ENCODE assay signal across 15 cellular contexts in the genomic region with DNA sequence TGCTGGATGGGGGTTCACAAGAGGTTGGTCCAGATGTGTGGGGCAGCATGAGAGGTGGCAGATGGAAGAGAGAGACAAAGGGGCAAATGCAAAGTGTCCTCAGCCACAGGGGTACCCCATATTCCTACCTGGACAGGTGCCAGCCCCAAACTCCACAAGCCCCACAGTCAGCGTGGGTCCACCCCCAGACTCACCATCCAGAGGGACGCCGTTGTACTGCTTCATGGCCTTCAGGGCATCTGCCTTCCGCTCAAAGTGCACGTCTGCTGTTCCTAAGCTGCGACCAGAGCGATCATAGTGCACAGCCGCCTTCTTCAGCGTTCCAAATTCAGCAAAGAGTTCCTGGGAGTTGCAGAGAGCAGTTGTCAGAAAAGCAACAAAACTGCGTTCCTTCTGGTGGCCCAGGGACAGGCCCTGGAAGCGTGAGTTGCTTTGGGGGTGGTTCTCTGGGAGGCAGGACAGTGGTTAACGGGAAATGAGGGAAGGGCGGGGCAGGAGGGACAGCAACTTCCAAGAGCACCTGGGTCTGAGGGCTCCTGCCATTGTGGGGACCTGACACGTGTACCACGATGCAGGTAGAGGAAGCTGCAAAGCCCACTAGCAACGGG. TPM values are rescaled to one million over a fixed set of nuclear protein-coding genes. Genes with fewer than 3 reads are reported as not detected.
DNase-seq lines count a peak whose midpoint lies in the region; ATAC-seq, FAIRE-seq and TF ChIP-seq lines count a peak whose summit lies in the region.
"Had no signal": no experiment of that assay in that cellular context is flagged by ENCODE, and none has a peak within 500 bp of the region (broad histone marks: within the 10 kb centered on the region; RNA-seq: fewer than 3 reads in every experiment).

No MANE protein-coding gene starts in this region.

- H3K4me3 ChIP-seq in OCI-LY7 (ENCODE audit: low read depth, low read length, poor library complexity, severe bottlenecking) (no peak overlapping the region), H1 (ENCODE audit: extremely low read depth in 1 of 4, insufficient read depth in 2 of 4, low read depth in 3 of 4, low read length in 4 of 4) (no peak overlapping the region), body of pancreas (no peak overlapping the region)

- no peak overlapping the region for H2BK5ac ChIP-seq in H1 (ENCODE audit: low read depth, low read length)

- CTCF ChIA-PET in OCI-LY7 (lab: Charles Lee; ENCODE audit: unreplicated experiment) (no interaction called here), H1 (lab: Charles Lee; ENCODE audit: partially characterized antibody) (interaction anchor here (1.0 to 1.5 kb wide), 2 partner anchors 19 to 45 kb away, joined by 3 to 4 read pairs; no protein-coding TSS in a partner anchor)

- no peak for FAIRE-seq in H1 (lab: Jason Lieb, UNC)
- FAIRE-seq: G401.6, keratinocyte had no signal

- H4K91ac ChIP-seq in H1 (replicated peaks; ENCODE audit: insufficient read length, low read length) = no peak overlapping the region

- no peak overlapping the region for H2AK5ac ChIP-seq in H1 (ENCODE audit: low read depth, low read length)

- TF ChIP-seq CTCF in OCI-LY7 (conservative IDR thresholded peaks at IDR 0.05; ENCODE audit: low read length) (no peak), H1 (IDR thresholded peaks at IDR 0.05; ENCODE audit: control extremely low read depth in 1 of 3, insufficient read depth in 1 of 3, low read depth in 1 of 3, low read length in 3 of 3) (no peak), body of pancreas (IDR thresholded peaks at IDR 0.05) (no peak)

- no peak overlapping the region for H3K18ac ChIP-seq in H1 (ENCODE audit: extremely low read depth, low read length)

- H2AFZ ChIP-seq in OCI-LY7 (ENCODE audit: low read length) (no peak overlapping the region), H1 (ENCODE audit: low read length) (no peak overlapping the region)

- no TSS peak for BruUV-seq in OCI-LY7 (replicated peaks; lab: Mats Ljungman, UMichigan)

- no peak overlapping the region for H3K23ac ChIP-seq in H1 (ENCODE audit: insufficient read length)

- H4K8ac ChIP-seq in H1 (ENCODE audit: extremely low read depth, insufficient read depth, low read length) = peak overlapping the region; percentile 45; the same call in 1 of the 2 replicates

- H3K56ac ChIP-seq in H1 (replicated peaks; ENCODE audit: insufficient read length, low read depth, low read length) = no peak overlapping the region

- H3K27me3 Mint-ChIP-seq in activated naive CD4-positive, alpha-beta T cell treated with anti-CD3 and anti-CD28 coated beads, Interleukin-2, amount 50 U/mL, for 24 hours = no peaks in the 10 kb centered on the region

- H3K36me3 Mint-ChIP-seq in activated naive CD4-positive, alpha-beta T cell treated with anti-CD3 and anti-CD28 coated beads, Interleukin-2, amount 50 U/mL, for 24 hours = peaks cover 15% of the 10 kb centered on the region
- H3K36me3 Mint-ChIP-seq in stimulated activated effector memory CD8-positive, alpha-beta T cell treated with anti-CD3 and anti-CD28 coated beads, Interleukin-12 subunit alpha, Interleukin-12 subunit beta, amount 100 ng/mL, for 72 hours = peaks cover 90% of the 10 kb centered on the region

- peaks cover 28% of the 10 kb centered on the region for H3K4me1 ChIP-seq in OCI-LY7 (ENCODE audit: insufficient read depth, low read length, poor library complexity, severe bottlenecking)
- H3K4me1 ChIP-seq in H1 (replicated peaks in 1 of 4; ENCODE audit: control insufficient read depth in 3 of 4, insufficient read depth in 4 of 4, low read length in 3 of 4) = peaks cover 0 to 3% (median 2%) of the 10 kb centered on the region in 4 experiments; a peak in 5 of 7 replicates
- H3K4me1 ChIP-seq in body of pancreas = peaks cover 26% of the 10 kb centered on the region

- peaks cover 21% of the 10 kb centered on the region for H3K4me1 Mint-ChIP-seq in activated naive CD4-positive, alpha-beta T cell treated with anti-CD3 and anti-CD28 coated beads, Interleukin-2, amount 50 U/mL, for 24 hours
- peaks cover 33% of the 10 kb centered on the region for H3K4me1 Mint-ChIP-seq in stimulated activated effector memory CD8-positive, alpha-beta T cell treated with anti-CD3 and anti-CD28 coated beads, Interleukin-12 subunit alpha, Interleukin-12 subunit beta, amount 100 ng/mL, for 72 hours

- no peak overlapping the region for H3K9ac ChIP-seq in H1 (replicated peaks in 1 of 4; ENCODE audit: extremely low read depth in 1 of 4, low read depth in 3 of 4, low read length in 3 of 4)

- no peak overlapping the region for H3K14ac ChIP-seq in H1 (ENCODE audit: insufficient read length)

- H3K9me3 ChIP-seq in OCI-LY7 (ENCODE audit: low read length) = no peaks in the 10 kb centered on the region
- H3K9me3 ChIP-seq in H1 (ENCODE audit: insufficient read depth in 2 of 2, low read depth in 1 of 2, low read length in 1 of 2) = no peaks in the 10 kb centered on the region
- no peaks in the 10 kb centered on the region for H3K9me3 ChIP-seq in body of pancreas

- H4K20me1 ChIP-seq in OCI-LY7 (ENCODE audit: insufficient read depth, low read length) = peaks cover 22% of the 10 kb centered on the region
- H4K20me1 ChIP-seq in H1 (replicated peaks in 1 of 2; ENCODE audit: control insufficient read depth in 1 of 2, insufficient read depth in 2 of 2, low read length in 2 of 2) = peaks cover 19 to 26% of the 10 kb centered on the region in 2 experiments

- TF ChIP-seq EP300 in H1 (IDR thresholded peaks at IDR 0.05; ENCODE audit: borderline replicate concordance in 1 of 2, low read depth in 2 of 2, low read length in 2 of 2) = no peak

- H3K36me3 ChIP-seq in OCI-LY7 (ENCODE audit: insufficient read depth, low read length) (peaks cover 69% of the 10 kb centered on the region), H1 (ENCODE audit: control insufficient read depth in 2 of 4, insufficient read depth in 4 of 4, low read length in 3 of 4) (peaks cover 32 to 49% (median 36%) of the 10 kb centered on the region in 4 experiments), body of pancreas (replicated peaks in 1 of 2; ENCODE audit: insufficient read depth in 1 of 2, low read depth in 2 of 2) (peaks cover 6 to 13% of the 10 kb centered on the region in 2 donors)

- H4K5ac ChIP-seq in H1 (ENCODE audit: insufficient read length, low read depth, low read length) = no peak overlapping the region

- no peaks in the 10 kb centered on the region for H3K9me2 ChIP-seq in OCI-LY7 (ENCODE audit: insufficient read depth, low read length)

- no peak overlapping the region for H3K4ac ChIP-seq in H1 (replicated peaks; ENCODE audit: insufficient read length, low read depth, low read length)

- WGBS in H1 (ENCODE audit: extremely low coverage in 1 of 2, insufficient coverage in 1 of 2, insufficient read length in 1 of 2, insufficient replicate concordance in 2 of 2, low coverage in 1 of 2, low lambda C conversion rate in 2 of 2, missing lambda C conversion rate in 1 of 2), 2 experiments = 90% methylated on average over 16 of the region's 16 CpGs; no CpG with 5 or more reads in 1 of the 2 experiments
- 91 to 93% methylated on average over 16 of the region's 16 CpGs for WGBS in body of pancreas, 2 donors

- H2BK120ac ChIP-seq in H1 (replicated peaks; ENCODE audit: low read depth, low read length) = no peak overlapping the region

- H3K27me3 ChIP-seq in H1 (replicated peaks in 1 of 4; ENCODE audit: control insufficient read depth in 3 of 4, extremely low read depth in 1 of 4, insufficient read depth in 3 of 4, low read length in 3 of 4) (no peaks in the 10 kb centered on the region), body of pancreas (no peaks in the 10 kb centered on the region)

- peak overlapping the region; percentile 39; the same call in 1 of the 2 replicates for H2BK12ac ChIP-seq in H1 (ENCODE audit: low read depth, low read length)

- no peak for DNase-seq in activated naive CD4-positive, alpha-beta T cell treated with anti-CD3 and anti-CD28 coated beads, Interleukin-2, amount 50 U/mL, for 16 hours
- DNase-seq in OCI-LY7 (ENCODE audit: low spot score) = no peak
- no peak for DNase-seq in H1 (ENCODE audit: low read depth in 1 of 2, low spot score in 2 of 2)
- no peak for DNase-seq in stimulated activated effector memory CD8-positive, alpha-beta T cell treated with anti-CD3 and anti-CD28 coated beads, Interleukin-12 subunit alpha, Interleukin-12 subunit beta, amount 100 ng/mL, for 72 hours (ENCODE audit: low spot score in 2 of 2)
- DNase-seq in NCI-H526 treated with DMSO at 0.1 percent for 48 hours (lab: John Stamatoyannopoulos, UW) = no peak
- no peak for DNase-seq in HCEC 1CT
- no peak for DNase-seq in body of pancreas
- DNase-seq: AML-193, NCI-H446 treated with DMSO at 0.1 percent for 48 hours, Right ventricle myocardium superior, WERI-Rb-1 had no signal

- peak overlapping the region; percentile 89 for H3K4me3 Mint-ChIP-seq in activated naive CD4-positive, alpha-beta T cell treated with anti-CD3 and anti-CD28 coated beads, Interleukin-2, amount 50 U/mL, for 24 hours
- peak overlapping the region; percentile 82 for H3K4me3 Mint-ChIP-seq in stimulated activated effector memory CD8-positive, alpha-beta T cell treated with anti-CD3 and anti-CD28 coated beads, Interleukin-12 subunit alpha, Interleukin-12 subunit beta, amount 100 ng/mL, for 72 hours

- intact Hi-C loops in OCI-LY7 (cut with micrococcal nuclease; ENCODE audit: unreplicated experiment) (no loop called here), body of pancreas (cut with DNase I) (no loop called here)

- H2BK20ac ChIP-seq in H1 (ENCODE audit: low read length) = no peak overlapping the region

- no peaks in the 10 kb centered on the region for H3K9me3 Mint-ChIP-seq in activated naive CD4-positive, alpha-beta T cell treated with anti-CD3 and anti-CD28 coated beads, Interleukin-2, amount 50 U/mL, for 24 hours
- no peaks in the 10 kb centered on the region for H3K9me3 Mint-ChIP-seq in stimulated activated effector memory CD8-positive, alpha-beta T cell treated with anti-CD3 and anti-CD28 coated beads, Interleukin-12 subunit alpha, Interleukin-12 subunit beta, amount 100 ng/mL, for 72 hours

- H2BK15ac ChIP-seq in H1 (ENCODE audit: low read length) = no peak overlapping the region

- peak overlapping the region; percentile 92; the same call in 1 of the 2 replicates for H3K4me2 ChIP-seq in OCI-LY7 (ENCODE audit: low read length)
- no peak overlapping the region for H3K4me2 ChIP-seq in H1 (ENCODE audit: insufficient read depth in 1 of 2, low read depth in 2 of 2, low read length in 2 of 2)

- POLR2A ChIA-PET in OCI-LY7 (lab: Charles Lee) = no interaction called here
- POLR2A ChIA-PET in H1 (lab: Charles Lee; ENCODE audit: partially characterized antibody) = interaction anchor here (0.6 to 12.3 kb wide), 10 partner anchors 12 to 181 kb away, joined by 3 to 151 read pairs (median 3); partner anchors contain the start of gene ARHGDIA

- no peak overlapping the region for H3K27ac ChIP-seq in OCI-LY7 (ENCODE audit: low read depth, low read length, poor library complexity, severe bottlenecking)
- no peak overlapping the region for H3K27ac ChIP-seq in H1 (ENCODE audit: low read depth, low read length)
- H3K27ac ChIP-seq in body of pancreas = no peak overlapping the region
- H3K27ac ChIP-seq: WERI-Rb-1 had no signal

- H3K23me2 ChIP-seq in H1 (ENCODE audit: low read depth, low read length) = peaks cover 5% of the 10 kb centered on the region; the same call in 1 of the 2 replicates

- peaks cover 18% of the 10 kb centered on the region for H3K79me1 ChIP-seq in H1 (ENCODE audit: low read depth, low read length)

- peak overlapping the region; percentile 59 for H3K27ac Mint-ChIP-seq in activated naive CD4-positive, alpha-beta T cell treated with anti-CD3 and anti-CD28 coated beads, Interleukin-2, amount 50 U/mL, for 24 hours
- peak overlapping the region; percentile 79 for H3K27ac Mint-ChIP-seq in stimulated activated effector memory CD8-positive, alpha-beta T cell treated with anti-CD3 and anti-CD28 coated beads, Interleukin-12 subunit alpha, Interleukin-12 subunit beta, amount 100 ng/mL, for 72 hours

- no peak for ATAC-seq in stimulated activated effector memory CD8-positive, alpha-beta T cell treated with anti-CD3 and anti-CD28 coated beads, Interleukin-12 subunit alpha, Interleukin-12 subunit beta, amount 100 ng/mL, for 72 hours
- no peak for ATAC-seq in body of pancreas

- peaks cover 63% of the 10 kb centered on the region for H3K79me2 ChIP-seq in OCI-LY7 (ENCODE audit: insufficient read depth, low read depth, low read length)
- H3K79me2 ChIP-seq in H1 (ENCODE audit: control insufficient read depth in 1 of 2, insufficient read depth in 2 of 2, low read length in 2 of 2) = peaks cover 8 to 41% of the 10 kb centered on the region in 2 experiments

- TF ChIP-seq RAD21 in H1 (IDR thresholded peaks at IDR 0.05 in 1 of 2, conservative IDR thresholded peaks at IDR 0.05 in 1 of 2; ENCODE audit: low read depth in 2 of 2, low read length in 2 of 2) = no peak

- TF ChIP-seq POLR2A in H1 (IDR thresholded peaks at IDR 0.05; ENCODE audit: control extremely low read depth in 1 of 2, low read depth in 2 of 2, low read length in 2 of 2) (peak in 1 of 2 experiments; percentile 19; a peak in 1 of 3 replicates), body of pancreas (IDR thresholded peaks at IDR 0.05) (no peak)

RNA-seq across cellular contexts. Expression of gene ALYREF, which starts 2.3 kb away (rescaled TPM):
- 474 and 621 TPM in 2 replicates for total RNA-seq in OCI-LY7 (2014; rRNA removed; shearing (Covaris generic))
- total RNA-seq in OCI-LY7 (2022) (377 and 431 TPM in 2 replicates), body of pancreas (10 to 100 TPM; 17.1 to 72.2 TPM)
- total RNA-seq in H1 (2021; fragmentation: NEBNext Ultra II Directional; extraction: Animal tissue kit (Norgen Biotek cat#: 25700)) = 186 and 191 TPM in 2 replicates
- 83.8 and 118 TPM in 2 replicates for polyA plus RNA-seq in H1 (2011; rRNA removed)
- 130 TPM for polyA plus RNA-seq in H1 (2011; cell fraction: cytosol; rRNA removed)
- polyA plus RNA-seq in H1 (2011; cell fraction: nucleus; rRNA removed) = 148 TPM
- polyA plus RNA-seq in H1 (2012, experiment 1 of 2) = 149 to 176 TPM (median 160 TPM) in 4 replicates
- 125 TPM for polyA plus RNA-seq in H1 (2012, experiment 2 of 2)
- polyA plus RNA-seq in H1 (2013, experiment 1 of 2) = 83.8 TPM
- polyA plus RNA-seq in H1 (2013, experiment 2 of 2) = 84.5 TPM
- 107 and 142 TPM in 2 replicates for polyA minus RNA-seq in H1 (2011; rRNA and poly(A)+ RNA removed)
- 69.6 TPM for polyA minus RNA-seq in H1 (2011; cell fraction: cytosol; rRNA and poly(A)+ RNA removed)
- polyA minus RNA-seq in H1 (2011; cell fraction: nucleus; rRNA and poly(A)+ RNA removed) = 53.1 TPM

RNA-seq across cellular contexts. Expression of gene ANAPC11, which starts 2.4 kb away (rescaled TPM):
- total RNA-seq in OCI-LY7 (2014; rRNA removed; shearing (Covaris generic)) = 265 and 315 TPM in 2 replicates
- total RNA-seq in OCI-LY7 (2022) (225 and 227 TPM in 2 replicates), body of pancreas (100 to 1,000 TPM in 1 of 2 donors, 10 to 100 TPM in 1; 58.1 to 111 TPM)
- 176 and 182 TPM in 2 replicates for total RNA-seq in H1 (2021; fragmentation: NEBNext Ultra II Directional; extraction: Animal tissue kit (Norgen Biotek cat#: 25700))
- polyA plus RNA-seq in H1 (2011; rRNA removed) = 963 and 1,221 TPM in 2 replicates
- polyA plus RNA-seq in H1 (2011; cell fraction: cytosol; rRNA removed) = 794 TPM
- 457 TPM for polyA plus RNA-seq in H1 (2011; cell fraction: nucleus; rRNA removed)
- polyA plus RNA-seq in H1 (2012, experiment 1 of 2) = 143 to 393 TPM (median 335 TPM) in 4 replicates
- polyA plus RNA-seq in H1 (2012, experiment 2 of 2) = 515 TPM
- polyA plus RNA-seq in H1 (2013, experiment 1 of 2) = 424 TPM
- polyA plus RNA-seq in H1 (2013, experiment 2 of 2) = 403 TPM
- polyA minus RNA-seq in H1 (2011; rRNA and poly(A)+ RNA removed) = 69.6 and 71.5 TPM in 2 replicates
- polyA minus RNA-seq in H1 (2011; cell fraction: cytosol; rRNA and poly(A)+ RNA removed) = 84.5 TPM
- polyA minus RNA-seq in H1 (2011; cell fraction: nucleus; rRNA and poly(A)+ RNA removed) = 82.7 TPM

RNA-seq across cellular contexts. Expression of gene NPB, which starts 12.9 kb away (rescaled TPM):
- 3.2 and 3.9 TPM in 2 replicates for total RNA-seq in OCI-LY7 (2014; rRNA removed; shearing (Covaris generic))
- total RNA-seq in OCI-LY7 (2022) = 2.5 and 2.8 TPM in 2 replicates
- 0.80 and 1.5 TPM in 2 replicates for total RNA-seq in H1 (2021; fragmentation: NEBNext Ultra II Directional; extraction: Animal tissue kit (Norgen Biotek cat#: 25700))
- 2.5 and 3.9 TPM in 2 replicates for polyA plus RNA-seq in H1 (2011; rRNA removed)
- polyA plus RNA-seq in H1 (2011; cell fraction: cytosol; rRNA removed) = 1.6 TPM
- 1.5 TPM for polyA plus RNA-seq in H1 (2011; cell fraction: nucleus; rRNA removed)
- polyA plus RNA-seq in H1 (2012, experiment 1 of 2) = 0.48 to 0.69 TPM (median 0.53 TPM) in 3 of 4 replicates, not detected in the other
- polyA plus RNA-seq in H1 (2012, experiment 2 of 2) = 0.91 TPM
- 1.6 TPM for polyA plus RNA-seq in H1 (2013, experiment 1 of 2)
- polyA plus RNA-seq in H1 (2013, experiment 2 of 2) = 1.3 TPM
- 0.80 and 1.0 TPM in 2 replicates for polyA minus RNA-seq in H1 (2011; rRNA and poly(A)+ RNA removed)
- polyA minus RNA-seq in H1 (2011; cell fraction: cytosol; rRNA and poly(A)+ RNA removed) = not detected
- 3.9 TPM for polyA minus RNA-seq in H1 (2011; cell fraction: nucleus; rRNA and poly(A)+ RNA removed)
- total RNA-seq in body of pancreas = 1 to 10 TPM in 1 of 2 donors, under 1 TPM in 1; 0.66 to 1.8 TPM
- total RNA-seq: dermis microvascular lymphatic vessel endothelial cell had no signal
- polyA plus RNA-seq: keratinocyte had no signal

RNA-seq across cellular contexts. Expression of gene ARHGDIA, which starts 18.0 kb away (rescaled TPM):
- total RNA-seq in OCI-LY7 (2014; rRNA removed; shearing (Covaris generic)) = 233 and 265 TPM in 2 replicates
- 663 and 715 TPM in 2 replicates for total RNA-seq in OCI-LY7 (2022)
- total RNA-seq in H1 (2021; fragmentation: NEBNext Ultra II Directional; extraction: Animal tissue kit (Norgen Biotek cat#: 25700)) = 217 and 246 TPM in 2 replicates
- 62.4 and 155 TPM in 2 replicates for polyA plus RNA-seq in H1 (2011; rRNA removed)
- polyA plus RNA-seq in H1 (2011; cell fraction: cytosol; rRNA removed) = 39.2 TPM
- polyA plus RNA-seq in H1 (2011; cell fraction: nucleus; rRNA removed) = 107 TPM
- polyA plus RNA-seq in H1 (2012, experiment 1 of 2) = 161 to 279 TPM (median 213 TPM) in 4 replicates
- 154 TPM for polyA plus RNA-seq in H1 (2012, experiment 2 of 2)
- 184 TPM for polyA plus RNA-seq in H1 (2013, experiment 1 of 2)
- 192 TPM for polyA plus RNA-seq in H1 (2013, experiment 2 of 2)
- polyA minus RNA-seq in H1 (2011; rRNA and poly(A)+ RNA removed) = 14.2 and 21.5 TPM in 2 replicates
- polyA minus RNA-seq in H1 (2011; cell fraction: cytosol; rRNA and poly(A)+ RNA removed) = 58.5 TPM
- 44.3 TPM for polyA minus RNA-seq in H1 (2011; cell fraction: nucleus; rRNA and poly(A)+ RNA removed)
- total RNA-seq in body of pancreas = 100 to 1,000 TPM; 109 to 141 TPM

RNA-seq across cellular contexts. Expression of gene PCYT2, which starts 22.1 kb away (rescaled TPM):
- 70.1 and 70.4 TPM in 2 replicates for total RNA-seq in OCI-LY7 (2014; rRNA removed; shearing (Covaris generic))
- total RNA-seq in OCI-LY7 (2022) (104 and 108 TPM in 2 replicates), body of pancreas (10 to 100 TPM; 13.0 to 25.1 TPM)
- 29.9 and 31.0 TPM in 2 replicates for total RNA-seq in H1 (2021; fragmentation: NEBNext Ultra II Directional; extraction: Animal tissue kit (Norgen Biotek cat#: 25700))
- polyA plus RNA-seq in H1 (2011; rRNA removed) = 31.3 and 37.7 TPM in 2 replicates
- 42.9 TPM for polyA plus RNA-seq in H1 (2011; cell fraction: cytosol; rRNA removed)
- 82.5 TPM for polyA plus RNA-seq in H1 (2011; cell fraction: nucleus; rRNA removed)
- 19.0 to 35.2 TPM (median 29.2 TPM) in 4 replicates for polyA plus RNA-seq in H1 (2012, experiment 1 of 2)
- 29.9 TPM for polyA plus RNA-seq in H1 (2012, experiment 2 of 2)
- polyA plus RNA-seq in H1 (2013, experiment 1 of 2) = 20.7 TPM
- polyA plus RNA-seq in H1 (2013, experiment 2 of 2) = 19.4 TPM
- polyA minus RNA-seq in H1 (2011; rRNA and poly(A)+ RNA removed) = 22.7 and 29.5 TPM in 2 replicates
- 17.1 TPM for polyA minus RNA-seq in H1 (2011; cell fraction: cytosol; rRNA and poly(A)+ RNA removed)
- 46.4 TPM for polyA minus RNA-seq in H1 (2011; cell fraction: nucleus; rRNA and poly(A)+ RNA removed)
